Comparison of ENCODE assay signal across 8 cellular contexts in genomic region chr4:173370130-173370476, GRCh38. TPM values are rescaled to one million over a fixed set of nuclear protein-coding genes. Genes with fewer than 3 reads are reported as not detected.
DNase-seq lines count a peak whose midpoint lies in the region; ATAC-seq and TF ChIP-seq lines count a peak whose summit lies in the region.

No MANE protein-coding gene starts in this region.

- H3K9me3 ChIP-seq in CD8-positive, alpha-beta memory T cell (ENCODE audit: low read length): no peaks in the 10 kb centered on the region
- H3K9me3 ChIP-seq in HAP-1: no peaks in the 10 kb centered on the region
- H3K9me3 ChIP-seq in Panc1 (ENCODE audit: control insufficient read depth, insufficient read depth, low read depth, low read length): no peaks in the 10 kb centered on the region
- H3K9me3 ChIP-seq in iPS-18a (ENCODE audit: control insufficient read depth, low read depth, low read length): no peaks in the 10 kb centered on the region

- no peaks in the 10 kb centered on the region for H3K9me3 Mint-ChIP-seq in CD8-positive, alpha-beta memory T cell

- H3K9ac ChIP-seq in iPS-18a (ENCODE audit: low read length): peak overlapping the region; percentile 63

- peak overlapping the region; percentile 89 for H3K27ac ChIP-seq in CD8-positive, alpha-beta memory T cell (ENCODE audit: low read depth, low read length)
- H3K27ac ChIP-seq in Panc1 (ENCODE audit: low read length) (peak overlapping the region; percentile 93), adipose tissue (ENCODE audit: low read depth, low read length) (peak overlapping the region; percentile 86), iPS-18a (ENCODE audit: low read length) (peak overlapping the region; percentile 65)

- peaks cover 0 to 2% of the 10 kb centered on the region in 2 donors for H3K27me3 Mint-ChIP-seq in CD8-positive, alpha-beta memory T cell

- H3K4me1 Mint-ChIP-seq in CD8-positive, alpha-beta memory T cell: peaks cover 32 to 59% (median 52%) of the 10 kb centered on the region in 3 donors

- peak overlapping the region; percentile 78 to 99 (median 96) for H3K27ac Mint-ChIP-seq in CD8-positive, alpha-beta memory T cell

- CTCF ChIA-PET in CD8-positive, alpha-beta memory T cell (lab: Charles Lee): interaction anchor here (0.6 to 6.3 kb wide), 9 partner anchors 9 to 778 kb away, joined by 3 to 39 read pairs (median 3); partner anchors contain the start of gene HMGB2
- CTCF ChIA-PET in Panc1 (lab: Charles Lee): interaction anchor here (0.6 to 1.2 kb wide), 2 partner anchors 69 to 906 kb away, joined by 3 to 6 read pairs; no protein-coding TSS in a partner anchor

- peaks cover 15% of the 10 kb centered on the region for H3K4me1 ChIP-seq in CD8-positive, alpha-beta memory T cell (ENCODE audit: insufficient read depth, low read length)
- peaks cover 27% of the 10 kb centered on the region for H3K4me1 ChIP-seq in HAP-1
- no peaks in the 10 kb centered on the region for H3K4me1 ChIP-seq in Panc1 (ENCODE audit: control insufficient read depth, insufficient read depth, low read length)
- H3K4me1 ChIP-seq in iPS-18a (ENCODE audit: control insufficient read depth, low read depth, low read length): peaks cover 7% of the 10 kb centered on the region

- H3K36me3 ChIP-seq in CD8-positive, alpha-beta memory T cell (ENCODE audit: insufficient read depth, low read length): no peaks in the 10 kb centered on the region
- H3K36me3 ChIP-seq in HAP-1 (replicated peaks) (peaks cover 5% of the 10 kb centered on the region; the same call in 1 of the 2 replicates), Panc1 (ENCODE audit: control insufficient read depth, insufficient read depth, low read length) (peaks cover 5% of the 10 kb centered on the region), iPS-18a (ENCODE audit: control insufficient read depth, low read depth, low read length) (no peaks in the 10 kb centered on the region)

- DNase-seq in CD8-positive, alpha-beta memory T cell: peak in 3 of 5 donors; percentile 53 to 85 (median 57)
- peak in 1 of 2 experiments; percentile 20 for DNase-seq in HAP-1 (ENCODE audit: low spot score in 2 of 2)
- no peak for DNase-seq in Panc1 (ENCODE audit: low read depth, low spot score)
- peak; percentile 39 for DNase-seq in stimulated activated CD4-positive, alpha-beta T cell treated with anti-CD3 and anti-CD28 coated beads, Interleukin-2, amount 100 ng/mL, for 4 hours (ENCODE audit: low read depth)
- DNase-seq in ACHN: no peak

- peaks cover 0 to 23% (median 0%) of the 10 kb centered on the region in 3 donors for H3K36me3 Mint-ChIP-seq in CD8-positive, alpha-beta memory T cell

- no peak; the same call in 1 of the 2 replicates for ATAC-seq in Panc1
- ATAC-seq in HG03565 (IDR thresholded peaks at IDR 0.05; ENCODE audit: unreplicated experiment): no peak

- POLR2A ChIA-PET in CD8-positive, alpha-beta memory T cell (lab: Charles Lee): interaction anchor here (0.5 to 6.3 kb wide), 4 partner anchors 13 to 913 kb away, joined by 3 to 206 read pairs (median 4); partner anchors contain the start of genes CEP44, FBXO8 and HMGB2
- POLR2A ChIA-PET in Panc1 (lab: Charles Lee): interaction anchor here (0.6 to 3.1 kb wide), 6 partner anchors 9 to 914 kb away, joined by 3 to 19 read pairs (median 4); partner anchors contain the start of genes CEP44 and HMGB2

- intact Hi-C loops in Panc1 (cut with micrococcal nuclease; ENCODE audit: unreplicated experiment): loop anchor here (5.0 kb wide), 1 partner anchor 47 kb away; no protein-coding TSS in a partner anchor

- BruUV-seq in Panc1 (replicated peaks; lab: Mats Ljungman, UMichigan): no TSS peak

- H3K4me3 ChIP-seq in CD8-positive, alpha-beta memory T cell (ENCODE audit: low read length): peak overlapping the region; percentile 96
- H3K4me3 ChIP-seq in HAP-1 (peak overlapping the region; percentile 75), Panc1 (ENCODE audit: low read depth in 2 of 2, low read length in 2 of 2) (peak overlapping the region; percentile 77 to 99), iPS-18a (ENCODE audit: low read length) (peak overlapping the region; percentile 98)

- in situ Hi-C loops in HAP-1 (cut with MboI; ENCODE audit: low sequenced_read_pairs): loop anchor here (5.0 kb wide), 1 partner anchor 38 kb away; the partner anchor contains the start of gene HMGB2
- in situ Hi-C loops in Panc1 (cut with HindIII; ENCODE audit: low pct_unique_long_range_greater_than_20kb, low sequenced_read_pairs): no loop called here
- in situ Hi-C loops in ACHN (cut with HindIII; ENCODE audit: low pct_ligation_motif_present, low pct_unique_long_range_greater_than_20kb, low sequenced_read_pairs): no loop called here

- no peaks in the 10 kb centered on the region for H3K27me3 ChIP-seq in CD8-positive, alpha-beta memory T cell (ENCODE audit: insufficient read depth, low read length, poor library complexity, severe bottlenecking)
- H3K27me3 ChIP-seq in HAP-1 (ENCODE audit: low read depth) (no peaks in the 10 kb centered on the region), Panc1 (ENCODE audit: control insufficient read depth, insufficient read depth, low read length) (no peaks in the 10 kb centered on the region), iPS-18a (ENCODE audit: control insufficient read depth, insufficient read depth, low read length) (no peaks in the 10 kb centered on the region)

- TF ChIP-seq CTCF in Panc1 (IDR thresholded peaks at IDR 0.05): no peak

- WGBS in adipose tissue, 3 donors: 0% methylated on average over 14 of the region's 14 CpGs

- peak overlapping the region; percentile 85 to 100 (median 99) for H3K4me3 Mint-ChIP-seq in CD8-positive, alpha-beta memory T cell

RNA-seq across cellular contexts. Expression of gene SAP30, which starts 0.7 kb away (rescaled TPM):
- 10 to 100 TPM; 24.8 to 25.3 TPM for total RNA-seq in CD8-positive, alpha-beta memory T cell
- polyA plus RNA-seq in CD8-positive, alpha-beta memory T cell: 10.0 TPM
- 23.4 TPM for total RNA-seq in Panc1 (2021; ENCODE audit: unreplicated experiment)
- 18.4 TPM for polyA plus RNA-seq in Panc1 (2012; ENCODE audit: insufficient read length)
- 10 to 100 TPM in 1 of 3 donors, 1 to 10 TPM in 2; 3.6 to 20.9 (median 8.5) TPM for polyA plus RNA-seq in adipose tissue

RNA-seq across cellular contexts. Expression of gene SCRG1, which starts 28.8 kb away (rescaled TPM):
- total RNA-seq in CD8-positive, alpha-beta memory T cell: not detected
- not detected for polyA plus RNA-seq in CD8-positive, alpha-beta memory T cell
- not detected for total RNA-seq in Panc1 (2021; ENCODE audit: unreplicated experiment)
- polyA plus RNA-seq in Panc1 (2012; ENCODE audit: insufficient read length): not detected
- under 1 TPM; 0.07 to 0.67 (median 0.36) TPM for polyA plus RNA-seq in adipose tissue

RNA-seq across cellular contexts. Expression of gene HMGB2, which starts 35.9 kb away (rescaled TPM):
- total RNA-seq in CD8-positive, alpha-beta memory T cell: 100 to 1,000 TPM; 341 to 342 TPM
- 212 TPM for polyA plus RNA-seq in CD8-positive, alpha-beta memory T cell
- total RNA-seq in Panc1 (2021; ENCODE audit: unreplicated experiment): 183 TPM
- polyA plus RNA-seq in Panc1 (2012; ENCODE audit: insufficient read length): 96.2 TPM
- 100 to 1,000 TPM in 1 of 3 donors, 10 to 100 TPM in 2; 25.7 to 165 (median 52.8) TPM for polyA plus RNA-seq in adipose tissue

Comparison
In these comparisons a context has a peak if more than half of its experiments do, and no peak if none do; other contexts are left out.
1. DNase-seq: peak in CD8-positive, alpha-beta memory T cell (3 of 5) and stimulated activated CD4-positive, alpha-beta T cell treated with anti-CD3 and anti-CD28 coated beads, Interleukin-2, amount 100 ng/mL, for 4 hours (single experiment); none in Panc1 (single experiment) and ACHN (single experiment).
2. Peak in every context shown above with its lines, with median percentiles within 50 percentile points of each other: H3K27ac ChIP-seq and H3K4me3 ChIP-seq.